ENCODE assay signal across 1 cellular context in the genomic region with DNA sequence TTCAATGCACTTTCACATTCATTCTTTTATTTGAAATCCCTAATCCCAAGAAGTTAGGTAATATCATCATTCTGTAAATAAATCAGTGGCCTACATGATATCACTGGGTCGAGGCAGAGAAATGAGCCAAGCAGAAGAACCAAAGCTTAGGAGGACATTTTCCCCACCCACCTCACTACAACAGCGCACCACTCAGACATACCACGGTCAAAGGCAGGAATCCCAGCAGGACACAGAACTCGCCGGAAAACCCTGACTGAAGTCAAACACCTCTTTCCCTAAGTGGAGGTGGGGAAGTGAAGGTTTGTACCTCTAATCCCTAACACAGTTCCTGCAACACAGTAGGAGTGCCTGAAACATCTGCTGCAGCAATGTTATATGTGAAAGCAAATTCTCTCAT.
TF ChIP-seq lines count a peak whose summit lies in the region.

No MANE protein-coding gene starts in this region.

TF ChIP-seq in A549, 52 proteins besides CTCF, POLR2A, EP300 and RAD21:
- no peak for TF ChIP-seq MAFK (IDR thresholded peaks at IDR 0.05; ENCODE audit: partially characterized antibody)
- no peak for TF ChIP-seq JUNB (IDR thresholded peaks at IDR 0.05)
- no peak for TF ChIP-seq HDAC2 (IDR thresholded peaks at IDR 0.05)
TF ChIP-seq in A549: peak in this region for 0.
